In the genomic region with DNA sequence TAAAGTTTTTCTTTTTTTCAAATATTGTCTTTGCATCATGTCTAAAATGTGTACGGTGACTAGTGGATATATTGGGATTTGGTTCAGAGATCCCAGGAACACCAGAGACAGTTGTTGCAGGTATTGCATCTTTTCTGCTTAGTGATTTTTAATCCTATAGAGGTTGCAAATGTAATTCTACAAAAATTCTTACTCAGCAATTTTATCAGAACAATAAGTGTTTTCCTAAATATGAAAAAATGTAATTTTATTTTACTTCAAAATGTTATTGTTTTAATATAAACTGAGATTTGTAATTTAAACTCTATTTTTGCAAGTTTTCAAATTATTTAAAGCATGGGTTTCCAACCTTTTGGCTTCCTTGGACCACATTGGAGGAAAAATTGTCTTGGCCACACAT, we compare ENCODE assay signal across 10 cellular contexts.
"Had no signal": no experiment of that assay in that cellular context is flagged by ENCODE, and none has a peak within 500 bp of the region (broad histone marks: within the 10 kb centered on the region; RNA-seq: fewer than 3 reads in every experiment).

No MANE protein-coding gene starts in this region.

- H3K4me2 ChIP-seq: GM23338 had no signal

- DNase-seq: GM23248, GOT3, H7, H9, HCEC 1CT, HFFc6 had no signal

- H3K9ac ChIP-seq: GM23248 had no signal

- H2AFZ ChIP-seq: GM23248, GM23338 had no signal

- H3K4me1 ChIP-seq: HAP-1 had no signal

- ATAC-seq: GM23338, HCT116 had no signal

- H3K4me3 ChIP-seq: GM23248, GM23338, HAP-1 had no signal

- FAIRE-seq: H54 had no signal

- H3K27ac ChIP-seq: GM23248 had no signal
